In genomic region chr10:5443429-5443828, GRCh38 we compare ENCODE assay signal across 11 cellular contexts. TPM values are rescaled to one million over a fixed set of nuclear protein-coding genes. Genes with fewer than 3 reads are reported as not detected.
DNase-seq lines count a peak whose midpoint lies in the region; ATAC-seq and TF ChIP-seq lines count a peak whose summit lies in the region.
"Had no signal": no experiment of that assay in that cellular context is flagged by ENCODE, and none has a peak within 500 bp of the region (broad histone marks: within the 10 kb centered on the region; RNA-seq: fewer than 3 reads in every experiment).

No MANE protein-coding gene starts in this region.

- H3K4me3 Mint-ChIP-seq in activated T-cell treated with anti-CD3 and anti-CD28 coated beads, Interleukin-2, amount 50 U/mL, for 72 hours: peak overlapping the region; percentile 7 to 32
- H3K4me3 Mint-ChIP-seq in stimulated activated naive CD8-positive, alpha-beta T cell treated with anti-CD3 and anti-CD28 coated beads, Interleukin-15, amount 100 ng/mL, for 72 hours: peak overlapping the region in 1 of 2 donors; percentile 18
- no peak overlapping the region for H3K4me3 Mint-ChIP-seq in osteocyte (ENCODE audit: unreplicated experiment)

- H3K27me3 Mint-ChIP-seq in activated T-cell treated with anti-CD3 and anti-CD28 coated beads, Interleukin-2, amount 50 U/mL, for 72 hours (ENCODE audit: low read depth): no peaks in the 10 kb centered on the region
- H3K27me3 Mint-ChIP-seq in stimulated activated naive CD8-positive, alpha-beta T cell treated with anti-CD3 and anti-CD28 coated beads, Interleukin-15, amount 100 ng/mL, for 72 hours: no peaks in the 10 kb centered on the region
- no peaks in the 10 kb centered on the region for H3K27me3 Mint-ChIP-seq in osteocyte (ENCODE audit: unreplicated experiment)

- H3K9me3 Mint-ChIP-seq in activated T-cell treated with anti-CD3 and anti-CD28 coated beads, Interleukin-2, amount 50 U/mL, for 72 hours: no peaks in the 10 kb centered on the region
- no peaks in the 10 kb centered on the region for H3K9me3 Mint-ChIP-seq in stimulated activated naive CD8-positive, alpha-beta T cell treated with anti-CD3 and anti-CD28 coated beads, Interleukin-15, amount 100 ng/mL, for 72 hours
- no peaks in the 10 kb centered on the region for H3K9me3 Mint-ChIP-seq in osteocyte (ENCODE audit: unreplicated experiment)

- no peak overlapping the region for H3K27ac Mint-ChIP-seq in activated T-cell treated with anti-CD3 and anti-CD28 coated beads, Interleukin-2, amount 50 U/mL, for 72 hours
- no peak overlapping the region for H3K27ac Mint-ChIP-seq in stimulated activated naive CD8-positive, alpha-beta T cell treated with anti-CD3 and anti-CD28 coated beads, Interleukin-15, amount 100 ng/mL, for 72 hours
- no peak overlapping the region for H3K27ac Mint-ChIP-seq in osteocyte (ENCODE audit: unreplicated experiment)

- peaks cover 0 to 4% of the 10 kb centered on the region in 2 donors for H3K36me3 Mint-ChIP-seq in activated T-cell treated with anti-CD3 and anti-CD28 coated beads, Interleukin-2, amount 50 U/mL, for 72 hours (ENCODE audit: insufficient read depth in 2 of 2)
- no peaks in the 10 kb centered on the region for H3K36me3 Mint-ChIP-seq in osteocyte (ENCODE audit: unreplicated experiment)

- no peak for TF ChIP-seq CTCF in osteocyte (IDR thresholded peaks at IDR 0.05)

- DNase-seq in activated T-cell treated with anti-CD3 and anti-CD28 coated beads, Interleukin-2, amount 50 U/mL, for 72 hours: peak in 1 of 2 donors; percentile 25
- DNase-seq in activated T-cell treated with anti-CD3 and anti-CD28 coated beads, Interleukin-2, amount 50 U/mL, for 1 hour: no peak
- DNase-seq in stimulated activated naive CD8-positive, alpha-beta T cell treated with anti-CD3 and anti-CD28 coated beads, Interleukin-15, amount 100 ng/mL, for 72 hours: peak in 1 of 2 donors; percentile 22
- no peak for DNase-seq in activated CD8-positive, alpha-beta memory T cell treated with anti-CD3 and anti-CD28 coated beads for 24 hours
- no peak for DNase-seq in DMS 273 (lab: John Stamatoyannopoulos, UW; ENCODE audit: unreplicated experiment)
- DNase-seq in osteocyte (ENCODE audit: extremely low spot score, unreplicated experiment): no peak
- DNase-seq: activated CD4-positive, alpha-beta T cell treated with anti-CD3 and anti-CD28 coated beads for 48 hours; body of pancreas had no signal

- ATAC-seq in activated T-cell treated with anti-CD3 and anti-CD28 coated beads, Interleukin-2, amount 50 U/mL, for 72 hours (replicated peaks in 1 of 2): peak; percentile 43 to 62
- ATAC-seq in GM21825 (IDR thresholded peaks at IDR 0.05; ENCODE audit: unreplicated experiment) (peak; percentile 75), HG03442 (IDR thresholded peaks at IDR 0.05; ENCODE audit: unreplicated experiment) (peak; percentile 79)
- ATAC-seq in stimulated activated naive CD8-positive, alpha-beta T cell treated with anti-CD3 and anti-CD28 coated beads, Interleukin-15, amount 100 ng/mL, for 72 hours: peak; percentile 67
- ATAC-seq: body of pancreas had no signal

- peaks cover 51% of the 10 kb centered on the region for H3K4me1 Mint-ChIP-seq in activated T-cell treated with anti-CD3 and anti-CD28 coated beads, Interleukin-2, amount 50 U/mL, for 72 hours (ENCODE audit: low read depth)
- H3K4me1 Mint-ChIP-seq in stimulated activated naive CD8-positive, alpha-beta T cell treated with anti-CD3 and anti-CD28 coated beads, Interleukin-15, amount 100 ng/mL, for 72 hours: peaks cover 35% of the 10 kb centered on the region
- H3K4me1 Mint-ChIP-seq in osteocyte (ENCODE audit: unreplicated experiment): peaks cover 20% of the 10 kb centered on the region

RNA-seq across cellular contexts. Expression of gene NET1, which starts 31.1 kb away (rescaled TPM):
- 10 to 100 TPM; 22.2 to 37.5 TPM for total RNA-seq in activated T-cell treated with anti-CD3 and anti-CD28 coated beads, Interleukin-2, amount 50 U/mL, for 72 hours
- 11.3 and 14.5 TPM in 2 replicates for total RNA-seq in osteocyte

RNA-seq across cellular contexts. Expression of gene TUBAL3, which starts 38.8 kb away (rescaled TPM):
- total RNA-seq in activated T-cell treated with anti-CD3 and anti-CD28 coated beads, Interleukin-2, amount 50 U/mL, for 72 hours: not detected
- not detected in 2 replicates for total RNA-seq in osteocyte
- total RNA-seq: body of pancreas, mesenteric fat pad had no signal

RNA-seq across cellular contexts. Expression of gene CALML5, which starts 55.9 kb away (rescaled TPM):
- not detected for total RNA-seq in activated T-cell treated with anti-CD3 and anti-CD28 coated beads, Interleukin-2, amount 50 U/mL, for 72 hours
- total RNA-seq in osteocyte: not detected in 2 replicates
- total RNA-seq: body of pancreas, mesenteric fat pad had no signal
